Comparison of ENCODE assay signal across 2 cellular contexts in the genomic region with DNA sequence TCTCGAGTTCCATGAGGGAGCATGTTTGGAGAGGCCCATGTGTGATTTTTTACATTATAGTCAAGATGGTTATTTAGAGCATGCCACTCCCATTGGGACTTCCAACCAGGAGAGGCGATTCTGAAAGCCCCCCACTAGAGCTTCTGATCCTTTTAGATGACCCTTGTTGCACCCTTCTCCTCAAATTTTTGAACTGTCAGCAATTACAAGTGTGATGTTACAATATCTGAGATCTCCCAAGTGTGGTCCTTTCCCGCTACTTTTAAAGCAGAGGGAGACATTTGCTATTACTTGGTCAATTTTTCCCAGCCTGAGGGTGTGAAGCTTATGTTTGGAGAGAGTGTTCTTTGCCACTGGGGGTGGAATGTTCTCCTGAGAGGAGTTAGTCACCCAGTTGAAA.
TF ChIP-seq lines count a peak whose summit lies in the region.

No MANE protein-coding gene starts in this region.

TF ChIP-seq in HepG2, 621 proteins besides CTCF, POLR2A, EP300 and RAD21:
- no peak for TF ChIP-seq ZNF512B (CRISPR knock-in tag; IDR thresholded peaks at IDR 0.05; ENCODE audit: borderline replicate concordance)
- peak; percentile 83 for TF ChIP-seq MAFF (IDR thresholded peaks at IDR 0.05; ENCODE audit: low read depth, low read length)
- peak; percentile 84 to 87 for TF ChIP-seq MAFK (conservative IDR thresholded peaks at IDR 0.05 in 1 of 2, IDR thresholded peaks at IDR 0.05 in 1 of 2; ENCODE audit: low read length in 2 of 2)
- no peak for TF ChIP-seq ATRX (CRISPR knock-in tag; IDR thresholded peaks at IDR 0.05; ENCODE audit: borderline replicate concordance)
- no peak for TF ChIP-seq SP1 (IDR thresholded peaks at IDR 0.05)
- TF ChIP-seq SP1 (CRISPR knock-in tag; IDR thresholded peaks at IDR 0.05) = no peak

TF ChIP-seq in K562, 482 proteins besides CTCF, POLR2A, EP300 and RAD21:
- TF ChIP-seq MAFF (IDR thresholded peaks at IDR 0.05; ENCODE audit: low read length) (peak; percentile 44; the same call in 1 of the 2 replicates), HNRNPLL (IDR thresholded peaks at IDR 0.05; ENCODE audit: low read depth, low read length, poor library complexity, severe bottlenecking) (no peak), ZNF316 (IDR thresholded peaks at IDR 0.05) (peak; percentile 57), FOXM1 (IDR thresholded peaks at IDR 0.05; ENCODE audit: low read depth) (no peak), FOXM1 (CRISPR knock-in tag; IDR thresholded peaks at IDR 0.05; ENCODE audit: low read depth) (no peak), NR2C1 (IDR thresholded peaks at IDR 0.05) (no peak), NR2C1 (tag; IDR thresholded peaks at IDR 0.05) (no peak), C11orf30 (IDR thresholded peaks at IDR 0.05; ENCODE audit: low read depth) (peak; percentile 16; the same call in 1 of the 2 replicates), GMEB1 (CRISPR knock-in tag; IDR thresholded peaks at IDR 0.05) (no peak)
